Comparison of ENCODE assay signal across 7 cellular contexts in the genomic region with DNA sequence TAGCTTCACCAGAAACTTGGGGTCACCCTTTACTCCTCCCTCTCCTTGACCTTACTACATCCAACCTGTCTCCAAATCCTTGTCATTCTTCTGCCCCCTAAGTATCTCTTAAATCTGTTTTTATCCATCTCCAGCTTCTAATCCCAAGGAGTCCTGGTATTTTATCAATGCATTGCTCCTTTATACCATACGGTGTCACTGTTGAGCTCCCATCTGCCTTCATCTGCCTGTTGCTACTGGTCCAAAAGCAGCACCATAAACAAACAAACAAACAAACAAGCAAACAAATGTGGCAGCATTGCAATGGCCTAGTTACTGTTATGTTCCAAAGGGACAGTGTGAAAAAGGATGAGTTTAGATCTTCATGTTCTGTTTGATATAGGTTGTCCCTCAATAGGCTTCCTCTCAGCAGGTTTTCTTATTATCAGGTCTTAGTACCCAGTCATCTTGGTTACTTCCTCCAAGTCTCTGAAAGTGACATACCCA. TPM values are rescaled to one million over a fixed set of nuclear protein-coding genes. Genes with fewer than 3 reads are reported as not detected.
DNase-seq lines count a peak whose midpoint lies in the region; ATAC-seq and TF ChIP-seq lines count a peak whose summit lies in the region.

No MANE protein-coding gene starts in this region.

- H3K27ac ChIP-seq in HEK293 (ENCODE audit: extremely low read depth, low read depth, low read length) (no peak overlapping the region), breast epithelium (no peak overlapping the region), transverse colon (no peak overlapping the region)

- CTCF ChIA-PET in HEK293 (lab: Yijun Ruan, JAX) = interaction anchor here (0.5 to 5.3 kb wide), 36 partner anchors 10 to 1050 kb away, joined by 3 to 44 read pairs (median 5); a partner anchor contains a TSS

- peaks cover 0 to 42% of the 10 kb centered on the region in 2 experiments; a peak in 1 of 3 replicates for H3K36me3 ChIP-seq in HEK293 (ENCODE audit: control insufficient read depth in 2 of 2, insufficient read depth in 1 of 2, low read length in 2 of 2)
- no peaks in the 10 kb centered on the region for H3K36me3 ChIP-seq in breast epithelium
- H3K36me3 ChIP-seq in transverse colon = no peaks in the 10 kb centered on the region

- no peaks in the 10 kb centered on the region for H3K4me1 ChIP-seq in HEK293 (ENCODE audit: control insufficient read depth, insufficient read depth, low read length)
- H3K4me1 ChIP-seq in breast epithelium = no peaks in the 10 kb centered on the region
- no peaks in the 10 kb centered on the region for H3K4me1 ChIP-seq in transverse colon

- 0 to 5% methylated on average over 1 of the region's 1 CpG for WGBS in transverse colon (ENCODE audit: low coverage in 1 of 2), 2 donors

- no peak for TF ChIP-seq EP300 in transverse colon (IDR thresholded peaks at IDR 0.05; ENCODE audit: low read depth)

- H3K27me3 ChIP-seq in breast epithelium (no peaks in the 10 kb centered on the region), transverse colon (no peaks in the 10 kb centered on the region)

- no peaks in the 10 kb centered on the region for H3K9me3 ChIP-seq in HEK293 (ENCODE audit: control insufficient read depth, insufficient read depth, low read depth, low read length)
- no peaks in the 10 kb centered on the region for H3K9me3 ChIP-seq in breast epithelium
- H3K9me3 ChIP-seq in transverse colon = no peaks in the 10 kb centered on the region

- TF ChIP-seq CTCF in HEK293 (tag by site-specific recombination; IDR thresholded peaks at IDR 0.05) (0 out of 2 replicates have a peak, but pooled peaks have one; percentile 43), breast epithelium (IDR thresholded peaks at IDR 0.05) (peak; percentile 42 to 77 (median 74)), transverse colon (IDR thresholded peaks at IDR 0.05) (peak; percentile 66 to 81 (median 74))

- TF ChIP-seq POLR2A in breast epithelium (IDR thresholded peaks at IDR 0.05) = no peak
- no peak for TF ChIP-seq POLR2A in transverse colon (IDR thresholded peaks at IDR 0.05)

- POLR2A ChIA-PET in HEK293 (lab: Yijun Ruan, JAX) = interaction anchor here (1.0 to 1.6 kb wide), 3 partner anchors 50 to 152 kb away, joined by 3 to 6 read pairs (median 4); a partner anchor contains a TSS

- ATAC-seq in HG03460 (IDR thresholded peaks at IDR 0.05; ENCODE audit: unreplicated experiment) = no peak

- DNase-seq in EL (peak; percentile 50), NCI-H526 treated with DMSO at 0.1 percent for 48 hours (lab: John Stamatoyannopoulos, UW) (peak; percentile 42), breast epithelium (ENCODE audit: low spot score in 2 of 2) (no peak), kidney glomerular epithelial cell (lab: John Stamatoyannopoulos, UW) (peak; percentile 53), transverse colon (no peak)

- intact Hi-C loops in breast epithelium (cut with DNase I; ENCODE audit: low total_unique reads) = no loop called here
- intact Hi-C loops in transverse colon (cut with DNase I; ENCODE audit: low total_unique reads) = loop anchor here (10.0 kb wide), 1 partner anchor 153 kb away; a partner anchor contains a TSS

- in situ Hi-C loops in transverse colon (cut with MboI; ENCODE audit: low pct_ligation_motif_present in 1 of 4, low pct_unique_long_range_greater_than_20kb in 1 of 4, low sequenced_read_pairs in 3 of 4) = loop anchor here in 2 of 4 donors (10.0 kb wide), 2 partner anchors 143 to 173 kb away; no protein-coding TSS in a partner anchor

- H3K4me3 ChIP-seq in HEK293 (ENCODE audit: low read depth, low read length) = no peak overlapping the region
- no peak overlapping the region for H3K4me3 ChIP-seq in breast epithelium
- H3K4me3 ChIP-seq in transverse colon = no peak overlapping the region

TF ChIP-seq in HEK293, 187 proteins besides CTCF, POLR2A, EP300 and RAD21 (continues in another document):
- TF ChIP-seq, protein P1, sequence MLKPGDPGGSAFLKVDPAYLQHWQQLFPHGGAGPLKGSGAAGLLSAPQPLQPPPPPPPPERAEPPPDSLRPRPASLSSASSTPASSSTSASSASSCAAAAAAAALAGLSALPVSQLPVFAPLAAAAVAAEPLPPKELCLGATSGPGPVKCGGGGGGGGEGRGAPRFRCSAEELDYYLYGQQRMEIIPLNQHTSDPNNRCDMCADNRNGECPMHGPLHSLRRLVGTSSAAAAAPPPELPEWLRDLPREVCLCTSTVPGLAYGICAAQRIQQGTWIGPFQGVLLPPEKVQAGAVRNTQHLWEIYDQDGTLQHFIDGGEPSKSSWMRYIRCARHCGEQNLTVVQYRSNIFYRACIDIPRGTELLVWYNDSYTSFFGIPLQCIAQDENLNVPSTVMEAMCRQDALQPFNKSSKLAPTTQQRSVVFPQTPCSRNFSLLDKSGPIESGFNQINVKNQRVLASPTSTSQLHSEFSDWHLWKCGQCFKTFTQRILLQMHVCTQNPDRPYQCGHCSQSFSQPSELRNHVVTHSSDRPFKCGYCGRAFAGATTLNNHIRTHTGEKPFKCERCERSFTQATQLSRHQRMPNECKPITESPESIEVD (tag by site-specific recombination; IDR thresholded peaks at IDR 0.05) = no peak
- TF ChIP-seq ZNF169 (tag by site-specific recombination; IDR thresholded peaks at IDR 0.05) (no peak), ZSCAN16 (tag by site-specific recombination; IDR thresholded peaks at IDR 0.05) (no peak), ZNF10 (tag by site-specific recombination; IDR thresholded peaks at IDR 0.05) (no peak), ZNF274 (IDR thresholded peaks at IDR 0.05; ENCODE audit: low read length) (no peak), ZNF274 (tag by site-specific recombination; IDR thresholded peaks at IDR 0.05; ENCODE audit: borderline replicate concordance) (no peak), ZNF23 (tag by site-specific recombination; IDR thresholded peaks at IDR 0.05; ENCODE audit: borderline replicate concordance) (no peak), OVOL3 (tag by site-specific recombination; IDR thresholded peaks at IDR 0.05) (no peak), ZNF140 (tag by site-specific recombination; IDR thresholded peaks at IDR 0.05) (no peak), ZNF473 (tag by site-specific recombination; IDR thresholded peaks at IDR 0.05) (no peak), ZNF623 (tag by site-specific recombination; IDR thresholded peaks at IDR 0.05) (no peak), PRDM1 (tag by site-specific recombination; IDR thresholded peaks at IDR 0.05) (no peak), GFI1B (tag by site-specific recombination; IDR thresholded peaks at IDR 0.05) (no peak)
- TF ChIP-seq, protein P2, sequence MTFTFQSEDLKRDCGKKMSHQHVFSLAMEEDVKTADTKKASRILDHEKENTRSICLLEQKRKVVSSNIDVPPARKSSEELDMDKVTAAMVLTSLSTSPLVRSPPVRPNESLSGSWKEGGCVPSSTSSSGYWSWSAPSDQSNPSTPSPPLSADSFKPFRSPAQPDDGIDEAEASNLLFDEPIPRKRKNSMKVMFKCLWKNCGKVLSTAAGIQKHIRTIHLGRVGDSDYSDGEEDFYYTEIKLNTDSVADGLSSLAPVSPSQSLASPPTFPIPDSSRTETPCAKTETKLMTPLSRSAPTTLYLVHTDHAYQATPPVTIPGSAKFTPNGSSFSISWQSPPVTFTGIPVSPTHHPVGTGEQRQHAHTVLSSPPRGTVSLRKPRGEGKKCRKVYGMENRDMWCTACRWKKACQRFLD (tag by site-specific recombination; IDR thresholded peaks at IDR 0.05) = no peak
- TF ChIP-seq, protein P3, sequence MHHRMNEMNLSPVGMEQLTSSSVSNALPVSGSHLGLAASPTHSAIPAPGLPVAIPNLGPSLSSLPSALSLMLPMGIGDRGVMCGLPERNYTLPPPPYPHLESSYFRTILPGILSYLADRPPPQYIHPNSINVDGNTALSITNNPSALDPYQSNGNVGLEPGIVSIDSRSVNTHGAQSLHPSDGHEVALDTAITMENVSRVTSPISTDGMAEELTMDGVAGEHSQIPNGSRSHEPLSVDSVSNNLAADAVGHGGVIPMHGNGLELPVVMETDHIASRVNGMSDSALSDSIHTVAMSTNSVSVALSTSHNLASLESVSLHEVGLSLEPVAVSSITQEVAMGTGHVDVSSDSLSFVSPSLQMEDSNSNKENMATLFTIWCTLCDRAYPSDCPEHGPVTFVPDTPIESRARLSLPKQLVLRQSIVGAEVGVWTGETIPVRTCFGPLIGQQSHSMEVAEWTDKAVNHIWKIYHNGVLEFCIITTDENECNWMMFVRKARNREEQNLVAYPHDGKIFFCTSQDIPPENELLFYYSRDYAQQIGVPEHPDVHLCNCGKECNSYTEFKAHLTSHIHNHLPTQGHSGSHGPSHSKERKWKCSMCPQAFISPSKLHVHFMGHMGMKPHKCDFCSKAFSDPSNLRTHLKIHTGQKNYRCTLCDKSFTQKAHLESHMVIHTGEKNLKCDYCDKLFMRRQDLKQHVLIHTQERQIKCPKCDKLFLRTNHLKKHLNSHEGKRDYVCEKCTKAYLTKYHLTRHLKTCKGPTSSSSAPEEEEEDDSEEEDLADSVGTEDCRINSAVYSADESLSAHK (tag by site-specific recombination; IDR thresholded peaks at IDR 0.05) = no peak

RNA-seq across cellular contexts. Expression of a gene that starts 34.2 kb away (rescaled TPM):
- total RNA-seq in breast epithelium = 10 to 100 TPM; 12.3 to 21.6 (median 14.9) TPM
- 10 to 100 TPM; 19.3 to 57.5 (median 34.0) TPM for total RNA-seq in transverse colon

RNA-seq across cellular contexts. Expression of a gene that starts 50.0 kb away (rescaled TPM):
- 10 to 100 TPM; 30.7 to 49.2 (median 39.3) TPM for total RNA-seq in breast epithelium
- total RNA-seq in transverse colon = 10 to 100 TPM; 19.1 to 40.2 (median 30.3) TPM

RNA-seq across cellular contexts. Expression of a gene that starts 50.2 kb away (rescaled TPM):
- total RNA-seq in breast epithelium = 100 to 1,000 TPM in 2 of 3 donors, 10 to 100 TPM in 1; 40.0 to 129 (median 121) TPM
- 100 to 1,000 TPM in 1 of 4 donors, 10 to 100 TPM in 3; 77.3 to 110 (median 87.2) TPM for total RNA-seq in transverse colon

RNA-seq across cellular contexts. Expression of a gene that starts 57.6 kb away (rescaled TPM):
- total RNA-seq in breast epithelium (10 to 100 TPM; 21.6 to 43.9 (median 32.6) TPM), transverse colon (100 to 1,000 TPM in 1 of 4 donors, 10 to 100 TPM in 3; 49.1 to 205 (median 67.9) TPM)

Comparison
In these comparisons a context has a peak if more than half of its experiments do, and no peak if none do; other contexts are left out.
1. DNase-seq: peak in EL (single experiment), NCI-H526 treated with DMSO at 0.1 percent for 48 hours (single experiment) and kidney glomerular epithelial cell (single experiment); none in breast epithelium (0 of 2) and transverse colon (single experiment).
2. Peak in every context shown above with its lines, with median percentiles within 50 percentile points of each other: CTCF ChIP-seq.